In genomic region chr4:20252656-20253271, GRCh38 we compare ENCODE assay signal across 8 cellular contexts. TPM values are rescaled to one million over a fixed set of nuclear protein-coding genes. Genes with fewer than 3 reads are reported as not detected.
DNase-seq lines count a peak whose midpoint lies in the region; ATAC-seq and TF ChIP-seq lines count a peak whose summit lies in the region.

No MANE protein-coding gene starts in this region.

- DNase-seq in activated CD8-positive, alpha-beta memory T cell treated with anti-CD3 and anti-CD28 coated beads, Interleukin-2, amount 50 U/mL, for 48 hours, result peak; percentile 47
- DNase-seq in activated CD8-positive, alpha-beta memory T cell treated with anti-CD3 and anti-CD28 coated beads, Interleukin-2, amount 50 U/mL, for 4 hours, result no peak
- peak; percentile 55 for DNase-seq in glutamatergic neuron
- DNase-seq in prostate gland (ENCODE audit: low spot score), result no peak
- no peak for DNase-seq in HPDE6-E6E7 (ENCODE audit: extremely low spot score)
- no peak for DNase-seq in SIG-M5 treated with dmso at 0.1 percent for 504 hours (lab: John Stamatoyannopoulos, UW; ENCODE audit: unreplicated experiment)

- under 1% methylated on average over 50 of the region's 54 CpGs for whole genome bisulfite sequencing in prostate gland

- H3K36me3 ChIP-seq in prostate gland, result no peaks in the 10 kb centered on the region

- H3K27ac ChIP-seq in prostate gland, result peak overlapping the region in 1 of 2 donors; percentile 61

- ATAC-seq in SK-N-SH treated with all-trans-retinoic acid at 6 μM for 48 hours, result peak; percentile 9
- no peak for ATAC-seq in HG03432 (IDR thresholded peaks at IDR 0.05; ENCODE audit: unreplicated experiment)

- H3K27ac Mint-ChIP-seq in glutamatergic neuron (ENCODE audit: unreplicated experiment), result peak overlapping the region; percentile 38

- peak overlapping the region; percentile 52 to 56 for H3K4me3 ChIP-seq in prostate gland

- intact Hi-C loops in prostate gland (cut with DNase I), result loop anchor here (5.0 kb wide), 2 partner anchors 180 to 295 kb away; no protein-coding TSS in a partner anchor

- H3K4me1 ChIP-seq in prostate gland (replicated peaks), result no peaks in the 10 kb centered on the region

- H3K9me3 ChIP-seq in prostate gland, result no peaks in the 10 kb centered on the region

- no peak for TF ChIP-seq CTCF in glutamatergic neuron (IDR thresholded peaks at IDR 0.05; ENCODE audit: partially characterized antibody, unreplicated experiment)
- no peak for TF ChIP-seq CTCF in prostate gland (IDR thresholded peaks at IDR 0.05)

- H3K36me3 Mint-ChIP-seq in glutamatergic neuron (ENCODE audit: unreplicated experiment), result no peaks in the 10 kb centered on the region

- H3K27me3 ChIP-seq in prostate gland (replicated peaks; ENCODE audit: insufficient read depth), result peaks cover 4% of the 10 kb centered on the region

- H3K9me3 Mint-ChIP-seq in glutamatergic neuron (ENCODE audit: unreplicated experiment), result peaks cover 10% of the 10 kb centered on the region

- H3K4me3 Mint-ChIP-seq in glutamatergic neuron (ENCODE audit: unreplicated experiment), result peak overlapping the region; percentile 99

- H3K27me3 Mint-ChIP-seq in glutamatergic neuron (ENCODE audit: unreplicated experiment), result peaks cover 22% of the 10 kb centered on the region

- no peak for TF ChIP-seq POLR2A in prostate gland (IDR thresholded peaks at IDR 0.05)

- peaks cover 4% of the 10 kb centered on the region for H3K4me1 Mint-ChIP-seq in glutamatergic neuron (ENCODE audit: low read depth, unreplicated experiment)

TF ChIP-seq in SK-N-SH treated with all-trans-retinoic acid at 6 μM for 48 hours, 23 proteins besides CTCF, POLR2A, EP300 and RAD21:
- TF ChIP-seq RARB (CRISPR knock-in tag; IDR thresholded peaks at IDR 0.05) (no peak), CREB5 (CRISPR knock-in tag; IDR thresholded peaks at IDR 0.05; ENCODE audit: low read depth) (no peak), GLIS3 (CRISPR knock-in tag; IDR thresholded peaks at IDR 0.05) (no peak), ZFP3 (CRISPR knock-in tag; IDR thresholded peaks at IDR 0.05) (no peak), TOX (CRISPR knock-in tag; IDR thresholded peaks at IDR 0.05; ENCODE audit: borderline replicate concordance) (no peak), ISL1 (CRISPR knock-in tag; IDR thresholded peaks at IDR 0.05) (no peak), POU6F1 (CRISPR knock-in tag; IDR thresholded peaks at IDR 0.05; ENCODE audit: borderline replicate concordance, low read depth) (no peak), ZNF565 (CRISPR knock-in tag; conservative IDR thresholded peaks at IDR 0.05; ENCODE audit: low read depth) (no peak), ZC3H10 (CRISPR knock-in tag; IDR thresholded peaks at IDR 0.05) (no peak), BACH2 (CRISPR knock-in tag; IDR thresholded peaks at IDR 0.05; ENCODE audit: borderline replicate concordance) (no peak), PPARA (CRISPR knock-in tag; IDR thresholded peaks at IDR 0.05; ENCODE audit: borderline replicate concordance) (no peak), SNAI2 (CRISPR knock-in tag; IDR thresholded peaks at IDR 0.05) (no peak)

RNA-seq across cellular contexts. Expression of gene SLIT2, which starts 1.1 kb away (rescaled TPM):
- 21.6 TPM for total RNA-seq in glutamatergic neuron (ENCODE audit: unreplicated experiment)
- total RNA-seq in prostate gland, result 10 to 100 TPM in 1 of 2 donors, 1 to 10 TPM in 1; 8.5 to 11.0 TPM

Comparison
In these comparisons a context has a peak if more than half of its experiments do, and no peak if none do; other contexts are left out.
1. DNase-seq: peak in activated CD8-positive, alpha-beta memory T cell treated with anti-CD3 and anti-CD28 coated beads, Interleukin-2, amount 50 U/mL, for 48 hours (single experiment) and glutamatergic neuron (single experiment); none in activated CD8-positive, alpha-beta memory T cell treated with anti-CD3 and anti-CD28 coated beads, Interleukin-2, amount 50 U/mL, for 4 hours (single experiment), prostate gland (single experiment), HPDE6-E6E7 (single experiment) and SIG-M5 treated with dmso at 0.1 percent for 504 hours (single experiment).